8 cellular contexts compared by ENCODE assay signal in genomic region chr6:26054659-26054936, GRCh38. TPM values are rescaled to one million over a fixed set of nuclear protein-coding genes. Genes with fewer than 3 reads are reported as not detected.
DNase-seq lines count a peak whose midpoint lies in the region; ATAC-seq, FAIRE-seq and TF ChIP-seq lines count a peak whose summit lies in the region.

No MANE protein-coding gene starts in this region.

- H4K20me1 ChIP-seq in HCT116 (ENCODE audit: insufficient read depth) = no peaks in the 10 kb centered on the region

- H3K36me3 Mint-ChIP-seq in T-cell = no peaks in the 10 kb centered on the region

- H3K9me2 ChIP-seq in HCT116 (ENCODE audit: insufficient read depth) = no peaks in the 10 kb centered on the region

- H3K27ac Mint-ChIP-seq in T-cell = peak overlapping the region; percentile 97 to 100

- peak overlapping the region; percentile 95 to 97 (median 96) for H3K4me3 Mint-ChIP-seq in T-cell

- CTCF ChIA-PET in HCT116 (lab: Charles Lee) = no interaction called here
- CTCF ChIA-PET in T-cell (lab: Charles Lee) = no interaction called here

- no peak for TF ChIP-seq RAD21 in HCT116 (IDR thresholded peaks at IDR 0.05; ENCODE audit: low read depth)

- no peak for FAIRE-seq in frontal cortex (lab: Jason Lieb, UNC)

- ATAC-seq in HCT116 (no peak), T-cell (replicated peaks in 1 of 4) (peak in 2 of 4 experiments; percentile 0 to 1), gastroesophageal sphincter (no peak), HG03108 (IDR thresholded peaks at IDR 0.05; ENCODE audit: unreplicated experiment) (no peak)

- H3K4me1 ChIP-seq in HCT116 (ENCODE audit: control insufficient read depth in 1 of 2, insufficient read depth in 2 of 2, low read length in 2 of 2) (peaks cover 41 to 65% of the 10 kb centered on the region in 2 experiments), gastroesophageal sphincter (peaks cover 0 to 22% (median 5%) of the 10 kb centered on the region in 3 donors)

- peak overlapping the region; percentile 90 for H3K4me2 ChIP-seq in HCT116 (ENCODE audit: low read length)

- no peak overlapping the region for H2AFZ ChIP-seq in HCT116 (ENCODE audit: low read depth, low read length, poor library complexity, severe bottlenecking)

- POLR2A ChIA-PET in HCT116 (lab: Charles Lee) (interaction anchor here (2.5 to 13.4 kb wide), 5 partner anchors 23 to 69 kb away, joined by 16 to 202 read pairs (median 50); a partner anchor contains a TSS), T-cell (lab: Charles Lee) (interaction anchor here (1.0 to 3.1 kb wide), 4 partner anchors 11 to 49 kb away, joined by 3 to 19 read pairs (median 4); a partner anchor contains a TSS)

- no peak for TF ChIP-seq EP300 in gastroesophageal sphincter (IDR thresholded peaks at IDR 0.05)

- TF ChIP-seq CTCF in HCT116 (IDR thresholded peaks at IDR 0.05 in 2 of 3, conservative IDR thresholded peaks at IDR 0.05 in 1 of 3; ENCODE audit: borderline replicate concordance in 1 of 3, insufficient read depth in 1 of 3, low read depth in 2 of 3, low read length in 2 of 3) (no peak), gastroesophageal sphincter (IDR thresholded peaks at IDR 0.05) (no peak)

- H3K36me3 ChIP-seq in HCT116 (ENCODE audit: control insufficient read depth in 1 of 2, insufficient read depth in 2 of 2, low read length in 2 of 2) (no peaks in the 10 kb centered on the region), gastroesophageal sphincter (no peaks in the 10 kb centered on the region)

- no peaks in the 10 kb centered on the region for H3K27me3 Mint-ChIP-seq in T-cell

- 2% methylated on average over 6 of the region's 6 CpGs for WGBS in gastroesophageal sphincter (ENCODE audit: low coverage in 1 of 2), 2 donors

- H3K4me1 Mint-ChIP-seq in T-cell = peaks cover 21 to 26% (median 23%) of the 10 kb centered on the region in 3 donors

- RAD21 ChIA-PET in HCT116 (lab: Charles Lee; ENCODE audit: low non-redundant PET in 1 of 2, low total read pairs in 2 of 2, uncharacterized antibody in 2 of 2, unreplicated experiment in 2 of 2) = no interaction called here

- H3K4me3 ChIP-seq in HCT116 (replicated peaks in 1 of 2; ENCODE audit: low read depth in 1 of 2, low read length in 2 of 2) (peak overlapping the region; percentile 52 to 73), gastroesophageal sphincter (peak overlapping the region; percentile 71 to 82), skin epidermis (peak overlapping the region; percentile 47 to 77 (median 54))

- no peaks in the 10 kb centered on the region for H3K9me3 Mint-ChIP-seq in T-cell

- BruUV-seq in HCT116 (replicated peaks; lab: Mats Ljungman, UMichigan) = no TSS peak

- H3K9ac ChIP-seq in HCT116 (ENCODE audit: low read length) = peak overlapping the region; percentile 95

- no peaks in the 10 kb centered on the region for H3K79me2 ChIP-seq in HCT116 (ENCODE audit: insufficient read depth, low read length)

- no peaks in the 10 kb centered on the region for H3K9me3 ChIP-seq in HCT116 (ENCODE audit: control insufficient read depth in 1 of 2, insufficient read depth in 1 of 2, low read depth in 1 of 2, low read length in 2 of 2)
- H3K9me3 ChIP-seq in gastroesophageal sphincter = no peaks in the 10 kb centered on the region

- TF ChIP-seq POLR2A in HCT116 (IDR thresholded peaks at IDR 0.05; ENCODE audit: borderline replicate concordance, extremely low read depth, insufficient read depth, insufficient read length) (no peak), gastroesophageal sphincter (IDR thresholded peaks at IDR 0.05) (no peak)

- peak overlapping the region; percentile 85 for H3K27ac ChIP-seq in HCT116 (ENCODE audit: low read depth, low read length)
- peak overlapping the region; percentile 86 to 98 (median 96) for H3K27ac ChIP-seq in gastroesophageal sphincter
- H3K27ac ChIP-seq in skin epidermis = peak overlapping the region; percentile 28 to 96 (median 85)

- DNase-seq in HCT116 (ENCODE audit: low read depth, low spot score) (no peak), T-cell (no peak), frontal cortex (ENCODE audit: low spot score in 2 of 2) (no peak), SW480 (ENCODE audit: low spot score) (no peak)
- DNase-seq in NK-92 treated with Interleukin-12 subunit alpha and Interleukin-12 subunit beta, amount 100 ng/mL, for 24 hours (lab: John Stamatoyannopoulos, UW) = no peak

- intact Hi-C loops in HCT116 (cut with micrococcal nuclease) = loop anchor here (10.0 kb wide), 1 partner anchor 1840 kb away; a partner anchor contains a TSS

- H3K27me3 ChIP-seq in HCT116 (ENCODE audit: insufficient read depth, low read length) = no peaks in the 10 kb centered on the region
- H3K27me3 ChIP-seq in gastroesophageal sphincter = no peaks in the 10 kb centered on the region

TF ChIP-seq in HCT116, 20 proteins besides CTCF, POLR2A, EP300 and RAD21:
- no peak for TF ChIP-seq TCF7L2 (IDR thresholded peaks at IDR 0.05; ENCODE audit: borderline replicate concordance, extremely low read depth, insufficient read depth, insufficient read length)
- no peak for TF ChIP-seq ZBTB33 (IDR thresholded peaks at IDR 0.05; ENCODE audit: extremely low read depth, insufficient replicate concordance, low read length)
- TF ChIP-seq ZFX (IDR thresholded peaks at IDR 0.05) = no peak
- TF ChIP-seq SRF (IDR thresholded peaks at IDR 0.05; ENCODE audit: low read depth) = no peak
- no peak for TF ChIP-seq CBX3 (IDR thresholded peaks at IDR 0.05; ENCODE audit: low read depth)
- no peak for TF ChIP-seq JUND (IDR thresholded peaks at IDR 0.05)
- TF ChIP-seq ATF3 (IDR thresholded peaks at IDR 0.05) = no peak
- no peak for TF ChIP-seq EZH2 (IDR thresholded peaks at IDR 0.05)
- TF ChIP-seq EZH2phosphoT487 (IDR thresholded peaks at IDR 0.05; ENCODE audit: borderline replicate concordance) = no peak
- TF ChIP-seq ZNF274 (IDR thresholded peaks at IDR 0.05; ENCODE audit: low read depth, low read length) = no peak
- TF ChIP-seq MAX (IDR thresholded peaks at IDR 0.05) = no peak

RNA-seq across cellular contexts. Expression of gene HFE, which starts 32.6 kb away (rescaled TPM):
- total RNA-seq in HCT116 (2021; ENCODE audit: unreplicated experiment) = 9.8 TPM
- 12.0 and 13.4 TPM in 2 replicates for polyA plus RNA-seq in HCT116 (2012)
- total RNA-seq in T-cell = 1 to 10 TPM; 1.0 to 2.4 (median 1.8) TPM
- total RNA-seq in gastroesophageal sphincter = 10 to 100 TPM in 1 of 4 donors, 1 to 10 TPM in 3; 3.7 to 11.4 (median 8.3) TPM
- 0.41 TPM for total RNA-seq in frontal cortex
